ENCODE assay signal across 11 cellular contexts in the genomic region with DNA sequence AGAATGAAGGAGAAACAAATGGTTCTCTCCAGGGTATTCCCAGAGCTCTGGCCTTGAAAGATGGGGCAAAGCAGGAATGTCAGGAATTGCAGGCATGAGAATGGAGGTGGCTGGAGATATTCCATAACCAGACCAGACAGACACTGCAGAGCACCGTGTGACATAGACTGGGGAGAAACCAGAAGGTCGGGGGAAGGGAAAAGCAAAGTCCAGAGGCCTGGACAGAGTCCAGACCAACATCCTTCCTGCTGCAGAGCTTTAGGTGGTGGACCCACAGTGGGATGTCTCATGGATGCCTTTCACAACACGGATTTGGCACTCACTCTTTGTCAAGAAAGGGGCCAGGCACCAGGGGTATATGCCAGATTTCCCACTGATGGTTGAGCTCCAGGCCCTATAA.
DNase-seq lines count a peak whose midpoint lies in the region; ATAC-seq and TF ChIP-seq lines count a peak whose summit lies in the region.
"Had no signal": no experiment of that assay in that cellular context is flagged by ENCODE, and none has a peak within 500 bp of the region (broad histone marks: within the 10 kb centered on the region; RNA-seq: fewer than 3 reads in every experiment).

No MANE protein-coding gene starts in this region.

- H3K4me2 ChIP-seq in skeletal muscle satellite cell (ENCODE audit: low read length) = no peak overlapping the region

- H3K4me3 Mint-ChIP-seq in activated CD4-positive, alpha-beta T cell treated with anti-CD3 and anti-CD28 coated beads, Interleukin-2, amount 10 ng/mL, durations not matched to agents 7 days and 5 days = no peak overlapping the region

- peaks cover 23% of the 10 kb centered on the region for H3K9me3 Mint-ChIP-seq in activated CD4-positive, alpha-beta T cell treated with anti-CD3 and anti-CD28 coated beads, Interleukin-2, amount 10 ng/mL, durations not matched to agents 7 days and 5 days

- no peak for DNase-seq in activated CD4-positive, alpha-beta T cell treated with anti-CD3 and anti-CD28 coated beads, Interleukin-2, amount 10 ng/mL, durations not matched to agents 7 days and 5 days
- DNase-seq in activated CD4-positive, alpha-beta T cell treated with anti-CD3 and anti-CD28 coated beads for 1 hour = no peak
- DNase-seq in fibroblast of villous mesenchyme (ENCODE audit: low read depth) = peak; percentile 84
- no peak for DNase-seq in NCI-H69 (lab: John Stamatoyannopoulos, UW)
- DNase-seq in D341Med (ENCODE audit: low spot score) = no peak
- no peak for DNase-seq in HAP-1 (ENCODE audit: low spot score in 2 of 2)
- DNase-seq: gastrocnemius medialis, NCI-H526, transverse colon had no signal

- POLR2A ChIA-PET in activated CD4-positive, alpha-beta T cell treated with anti-CD3 and anti-CD28 coated beads, Interleukin-2, amount 10 ng/mL, durations not matched to agents 7 days and 5 days (lab: Charles Lee) = interaction anchor here (0.6 kb wide), 1 partner anchor 1764 kb away, joined by 12 read pairs; no protein-coding TSS in a partner anchor

- H3K4me1 Mint-ChIP-seq in activated CD4-positive, alpha-beta T cell treated with anti-CD3 and anti-CD28 coated beads, Interleukin-2, amount 10 ng/mL, durations not matched to agents 7 days and 5 days = peaks cover 35% of the 10 kb centered on the region

- peaks cover 25% of the 10 kb centered on the region for H3K4me1 ChIP-seq in skeletal muscle satellite cell (ENCODE audit: control insufficient read depth, insufficient read depth, low read length)
- H3K4me1 ChIP-seq in HAP-1 = no peaks in the 10 kb centered on the region
- H3K4me1 ChIP-seq: gastrocnemius medialis had no signal

- peaks cover 3% of the 10 kb centered on the region for H3K27me3 Mint-ChIP-seq in activated CD4-positive, alpha-beta T cell treated with anti-CD3 and anti-CD28 coated beads, Interleukin-2, amount 10 ng/mL, durations not matched to agents 7 days and 5 days

- no peaks in the 10 kb centered on the region for H3K36me3 ChIP-seq in skeletal muscle satellite cell (ENCODE audit: insufficient read depth, low read length)
- H3K36me3 ChIP-seq in HAP-1 (replicated peaks) = no peaks in the 10 kb centered on the region
- H3K36me3 ChIP-seq: gastrocnemius medialis, transverse colon had no signal

- H3K4me3 ChIP-seq in fibroblast of villous mesenchyme (ENCODE audit: low read depth, low read length) (no peak overlapping the region), skeletal muscle satellite cell (ENCODE audit: low read length) (no peak overlapping the region), HAP-1 (no peak overlapping the region)
- H3K4me3 ChIP-seq: gastrocnemius medialis, transverse colon had no signal

- CTCF ChIA-PET in activated CD4-positive, alpha-beta T cell treated with anti-CD3 and anti-CD28 coated beads, Interleukin-2, amount 10 ng/mL, durations not matched to agents 7 days and 5 days (lab: Charles Lee) = no interaction called here

- in situ Hi-C loops in HAP-1 (cut with MboI; ENCODE audit: low sequenced_read_pairs) = no loop called here

- peaks cover 19% of the 10 kb centered on the region for H3K36me3 Mint-ChIP-seq in activated CD4-positive, alpha-beta T cell treated with anti-CD3 and anti-CD28 coated beads, Interleukin-2, amount 10 ng/mL, durations not matched to agents 7 days and 5 days (ENCODE audit: low read depth)

- H3K9me3 ChIP-seq in skeletal muscle satellite cell (replicated peaks; ENCODE audit: low read length) = no peaks in the 10 kb centered on the region
- no peaks in the 10 kb centered on the region for H3K9me3 ChIP-seq in HAP-1
- H3K9me3 ChIP-seq: gastrocnemius medialis, transverse colon had no signal

- no peak for TF ChIP-seq CTCF in fibroblast of villous mesenchyme (IDR thresholded peaks at IDR 0.05; ENCODE audit: insufficient read depth, low read depth, low read length)

- H3K27me3 ChIP-seq in skeletal muscle satellite cell (ENCODE audit: control insufficient read depth, insufficient read depth, low read length) = no peaks in the 10 kb centered on the region
- H3K27me3 ChIP-seq in HAP-1 (ENCODE audit: low read depth) = no peaks in the 10 kb centered on the region
- H3K27me3 ChIP-seq: gastrocnemius medialis, transverse colon had no signal

- H3K27ac Mint-ChIP-seq in activated CD4-positive, alpha-beta T cell treated with anti-CD3 and anti-CD28 coated beads, Interleukin-2, amount 10 ng/mL, durations not matched to agents 7 days and 5 days = peak overlapping the region; percentile 74

- H3K9ac ChIP-seq in skeletal muscle satellite cell (ENCODE audit: low read depth, low read length) = peak overlapping the region; percentile 1

- ATAC-seq in SK-N-SH treated with all-trans-retinoic acid at 6 μM for 48 hours = peak; percentile 85
- ATAC-seq: gastrocnemius medialis had no signal

TF ChIP-seq in SK-N-SH treated with all-trans-retinoic acid at 6 μM for 48 hours, 23 proteins besides CTCF, POLR2A, EP300 and RAD21:
- TF ChIP-seq OSR1 (CRISPR knock-in tag; IDR thresholded peaks at IDR 0.05) = 0 out of 2 replicates have a peak, but pooled peaks have one; percentile 45
- TF ChIP-seq ISL1 (CRISPR knock-in tag; IDR thresholded peaks at IDR 0.05) = peak; percentile 25; the same call in 1 of the 2 replicates
- TF ChIP-seq ZFP3 (CRISPR knock-in tag; IDR thresholded peaks at IDR 0.05) = no peak
- TF ChIP-seq CSDC2 (CRISPR knock-in tag; IDR thresholded peaks at IDR 0.05) = peak; percentile 92; the same call in 1 of the 2 replicates
